In the genomic region with DNA sequence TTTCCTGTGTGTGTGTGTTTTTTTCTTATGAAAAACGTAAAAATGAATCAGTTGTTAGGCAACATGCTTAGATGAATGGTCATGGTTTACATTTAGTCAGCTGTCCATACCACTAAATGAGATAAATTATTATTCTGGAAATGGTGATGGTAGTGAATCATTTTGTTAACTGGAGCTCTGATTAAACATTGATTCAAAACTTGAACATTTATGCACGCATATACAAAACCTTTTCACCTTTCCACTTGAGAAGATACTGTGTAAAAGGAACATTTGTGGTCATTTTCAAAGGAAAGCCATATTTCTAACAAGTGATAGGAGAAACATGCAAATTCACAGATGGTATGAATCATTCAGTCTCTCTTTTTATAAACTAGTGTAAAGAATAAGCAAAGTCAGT, we compare ENCODE assay signal across 11 cellular contexts.
DNase-seq lines count a peak whose midpoint lies in the region; ATAC-seq and TF ChIP-seq lines count a peak whose summit lies in the region.
"Had no signal": no experiment of that assay in that cellular context is flagged by ENCODE, and none has a peak within 500 bp of the region (broad histone marks: within the 10 kb centered on the region; RNA-seq: fewer than 3 reads in every experiment).

No MANE protein-coding gene starts in this region.

- POLR2A ChIA-PET in PC-9 (lab: Charles Lee; ENCODE audit: unreplicated experiment), result no interaction called here

- DNase-seq in H4 (ENCODE audit: low spot score) (peak; percentile 69), PC-9 (peak in 1 of 2 experiments; percentile 88), fibroblast of gingiva (ENCODE audit: low read depth) (peak; percentile 62), Peyer's patch (no peak), body of pancreas (no peak)
- DNase-seq: hippocampal formation; NCI-H526; stimulated activated naive CD4-positive, alpha-beta T cell had no signal

- H3K27ac ChIP-seq in ACC112 (ENCODE audit: low read depth, low read length) (peak overlapping the region; percentile 98), PC-9 (peak overlapping the region; percentile 57), Peyer's patch (no peak overlapping the region), body of pancreas (no peak overlapping the region)

- H3K27me3 ChIP-seq in ACC112 (ENCODE audit: insufficient read depth, low read length), result no peaks in the 10 kb centered on the region
- H3K27me3 ChIP-seq in PC-9 (ENCODE audit: insufficient read depth, low read depth), result no peaks in the 10 kb centered on the region
- no peaks in the 10 kb centered on the region for H3K27me3 ChIP-seq in Peyer's patch
- no peaks in the 10 kb centered on the region for H3K27me3 ChIP-seq in body of pancreas

- no TSS peak for BruUV-seq in PC-9 (replicated peaks; lab: Mats Ljungman, UMichigan)

- H3K9me3 ChIP-seq in PC-9 (ENCODE audit: insufficient read depth, low read depth) (no peaks in the 10 kb centered on the region; the same call in 1 of the 2 replicates), Peyer's patch (no peaks in the 10 kb centered on the region), body of pancreas (no peaks in the 10 kb centered on the region)

- H2AFZ ChIP-seq in ACC112 (ENCODE audit: low read length, unreplicated experiment) (no peak overlapping the region), PC-9 (no peak overlapping the region)

- H3K79me2 ChIP-seq in ACC112 (ENCODE audit: control insufficient read depth, insufficient read depth, low read length, unreplicated experiment) (no peaks in the 10 kb centered on the region), PC-9 (ENCODE audit: low read depth) (no peaks in the 10 kb centered on the region)

- ATAC-seq in HG03095 (IDR thresholded peaks at IDR 0.05; ENCODE audit: unreplicated experiment), result no peak
- ATAC-seq in body of pancreas, result no peak
- ATAC-seq in HG03378 (IDR thresholded peaks at IDR 0.05; ENCODE audit: unreplicated experiment), result no peak

- H3K4me2 ChIP-seq in PC-9, result peak overlapping the region; percentile 55

- no peaks in the 10 kb centered on the region for H3K9me2 ChIP-seq in PC-9 (ENCODE audit: insufficient read depth)

- no peaks in the 10 kb centered on the region for H4K20me1 ChIP-seq in PC-9 (ENCODE audit: insufficient read depth)

- intact Hi-C loops in PC-9 (cut with micrococcal nuclease; ENCODE audit: unreplicated experiment) (no loop called here), body of pancreas (cut with DNase I) (no loop called here)

- TF ChIP-seq CTCF in PC-9 (conservative IDR thresholded peaks at IDR 0.05) (no peak), Peyer's patch (IDR thresholded peaks at IDR 0.05) (no peak), body of pancreas (IDR thresholded peaks at IDR 0.05) (no peak)

- TF ChIP-seq POLR2A in Peyer's patch (IDR thresholded peaks at IDR 0.05), result no peak
- TF ChIP-seq POLR2A in body of pancreas (IDR thresholded peaks at IDR 0.05), result no peak

- H3K36me3 ChIP-seq in ACC112 (ENCODE audit: insufficient read depth, low read length) (no peaks in the 10 kb centered on the region), PC-9 (ENCODE audit: low read depth) (no peaks in the 10 kb centered on the region), Peyer's patch (no peaks in the 10 kb centered on the region), body of pancreas (replicated peaks in 1 of 2; ENCODE audit: insufficient read depth in 1 of 2, low read depth in 2 of 2) (no peaks in the 10 kb centered on the region)

- CTCF ChIA-PET in PC-9 (lab: Charles Lee), result no interaction called here

- peak overlapping the region; percentile 66 for H3K4me3 ChIP-seq in ACC112 (ENCODE audit: low read depth, low read length)
- no peak overlapping the region for H3K4me3 ChIP-seq in PC-9
- no peak overlapping the region for H3K4me3 ChIP-seq in Peyer's patch
- H3K4me3 ChIP-seq in body of pancreas, result no peak overlapping the region

- H3K4me1 ChIP-seq in ACC112 (ENCODE audit: control insufficient read depth, insufficient read depth, low read length, unreplicated experiment), result peaks cover 49% of the 10 kb centered on the region
- peaks cover 30% of the 10 kb centered on the region for H3K4me1 ChIP-seq in PC-9 (replicated peaks; ENCODE audit: insufficient read depth)
- H3K4me1 ChIP-seq in Peyer's patch, result no peaks in the 10 kb centered on the region
- H3K4me1 ChIP-seq in body of pancreas, result no peaks in the 10 kb centered on the region

- WGBS in body of pancreas, 2 donors, result 35 to 37% methylated on average over 2 of the region's 2 CpGs

- H3F3A ChIP-seq in PC-9 (ENCODE audit: insufficient read depth, low read depth), result peaks cover 25% of the 10 kb centered on the region

Comparison
In these comparisons a context has a peak if more than half of its experiments do, and no peak if none do; other contexts are left out.
1. H3K27ac ChIP-seq: peak in ACC112 (single experiment) and PC-9 (single experiment); none in Peyer's patch (0 of 4) and body of pancreas (0 of 4).
2. DNase-seq: peak in H4 (single experiment) and fibroblast of gingiva (single experiment); none in Peyer's patch (0 of 3) and body of pancreas (0 of 4).